ENCODE assay signal across 17 cellular contexts in genomic region chr5:72076901-72077300, GRCh38. TPM values are rescaled to one million over a fixed set of nuclear protein-coding genes. Genes with fewer than 3 reads are reported as not detected.
DNase-seq lines count a peak whose midpoint lies in the region; ATAC-seq, FAIRE-seq and TF ChIP-seq lines count a peak whose summit lies in the region.
"Had no signal": no experiment of that assay in that cellular context is flagged by ENCODE, and none has a peak within 500 bp of the region (broad histone marks: within the 10 kb centered on the region; RNA-seq: fewer than 3 reads in every experiment).

No MANE protein-coding gene starts in this region.

- H3K9me3 ChIP-seq in HEK293 (ENCODE audit: control insufficient read depth, insufficient read depth, low read depth, low read length) (no peaks in the 10 kb centered on the region), endothelial cell of umbilical vein (replicated peaks; ENCODE audit: control insufficient read depth, insufficient read depth, low read length) (no peaks in the 10 kb centered on the region), MG63 (no peaks in the 10 kb centered on the region)
- H3K9me3 ChIP-seq: BLaER1, HAP-1 had no signal

- H3K4me3 ChIP-seq in HEK293 (ENCODE audit: low read depth, low read length) (no peak overlapping the region), endothelial cell of umbilical vein (replicated peaks in 1 of 3; ENCODE audit: insufficient read depth in 1 of 3, low read depth in 1 of 3, low read length in 3 of 3) (no peak overlapping the region), MG63 (no peak overlapping the region)
- H3K4me3 ChIP-seq: BLaER1, HAP-1 had no signal

- dilution Hi-C loops in endothelial cell of umbilical vein (cut with MboI; ENCODE audit: extremely low pct_ligation_motif_present, low sequenced_read_pairs): no loop called here

- H3K4me2 ChIP-seq in endothelial cell of umbilical vein (ENCODE audit: insufficient read depth, low read length): no peak overlapping the region
- H3K4me2 ChIP-seq: BLaER1 had no signal

- TF ChIP-seq POLR2A in endothelial cell of umbilical vein (IDR thresholded peaks at IDR 0.05; ENCODE audit: low read depth, low read length): no peak

- no peak for FAIRE-seq in endothelial cell of umbilical vein (lab: Jason Lieb, UNC)
- FAIRE-seq: GM12892, GM18507 had no signal

- H2AFZ ChIP-seq in endothelial cell of umbilical vein (ENCODE audit: low read depth, low read length): no peak overlapping the region

- POLR2A ChIA-PET in HEK293 (lab: Yijun Ruan, JAX) (interaction anchor here (0.5 kb wide), 1 partner anchor 31 kb away, joined by 3 read pairs; no protein-coding TSS in a partner anchor), endothelial cell of umbilical vein (lab: Charles Lee) (no interaction called here)

- peaks cover 10% of the 10 kb centered on the region for H3K4me1 ChIP-seq in HEK293 (ENCODE audit: control insufficient read depth, insufficient read depth, low read length)
- peaks cover 11% of the 10 kb centered on the region for H3K4me1 ChIP-seq in endothelial cell of umbilical vein (ENCODE audit: control insufficient read depth, extremely low read depth, insufficient read depth, low read length)
- H3K4me1 ChIP-seq: HAP-1 had no signal

- no peaks in the 10 kb centered on the region for H3K79me2 ChIP-seq in endothelial cell of umbilical vein (ENCODE audit: control insufficient read depth, insufficient read depth, low read length)

- H3K27ac ChIP-seq in HEK293 (ENCODE audit: extremely low read depth, low read depth, low read length) (no peak overlapping the region), endothelial cell of umbilical vein (ENCODE audit: insufficient read depth, low read depth, low read length) (no peak overlapping the region)
- H3K27ac ChIP-seq: 22Rv1, BLaER1 had no signal

- no peak overlapping the region for H3K9ac ChIP-seq in endothelial cell of umbilical vein (replicated peaks; ENCODE audit: extremely low read depth, insufficient read depth, low read length)
- H3K9ac ChIP-seq: BLaER1 had no signal

- no peak for ATAC-seq in GM18861 (IDR thresholded peaks at IDR 0.05; ENCODE audit: unreplicated experiment)

- CTCF ChIA-PET in HEK293 (lab: Yijun Ruan, JAX): no interaction called here
- CTCF ChIA-PET in endothelial cell of umbilical vein (lab: Charles Lee): interaction anchor here (1.2 kb wide), 1 partner anchor 10 kb away, joined by 4 read pairs; no protein-coding TSS in a partner anchor

- intact Hi-C loops in endothelial cell of umbilical vein (cut with micrococcal nuclease): no loop called here

- TF ChIP-seq CTCF in HEK293 (tag by site-specific recombination; IDR thresholded peaks at IDR 0.05) (no peak), endothelial cell of umbilical vein (IDR thresholded peaks at IDR 0.05; ENCODE audit: extremely low read depth in 1 of 2, insufficient read depth in 1 of 2, low read depth in 1 of 2, low read length in 2 of 2) (no peak)

- DNase-seq in NCI-H1092 treated with DMSO at 0.1 percent for 48 hours (lab: John Stamatoyannopoulos, UW) (peak; percentile 3), NCI-H1092 (lab: John Stamatoyannopoulos, UW) (no peak), endothelial cell of umbilical vein (ENCODE audit: low read depth, low spot score) (peak; percentile 33), superior temporal gyrus (ENCODE audit: extremely low spot score) (no peak), MG63 (no peak)
- DNase-seq: CD4-positive, alpha-beta memory T cell; DMS153; DMS79; GDM1 had no signal

- no TSS peak for BruUV-seq in endothelial cell of umbilical vein (replicated peaks; lab: Mats Ljungman, UMichigan)

- H3K27me3 ChIP-seq in endothelial cell of umbilical vein (ENCODE audit: control insufficient read depth in 2 of 2, insufficient read depth in 2 of 2, low read length in 2 of 2) (peaks cover 2 to 7% of the 10 kb centered on the region in 2 experiments), MG63 (no peaks in the 10 kb centered on the region)
- H3K27me3 ChIP-seq: BLaER1 had no signal

- H3K9me1 ChIP-seq in endothelial cell of umbilical vein (replicated peaks; ENCODE audit: control insufficient read depth, extremely low read depth, insufficient read depth, low read length): no peaks in the 10 kb centered on the region

- no peaks in the 10 kb centered on the region for H4K20me1 ChIP-seq in endothelial cell of umbilical vein (replicated peaks; ENCODE audit: control insufficient read depth, extremely low read depth, insufficient read depth, low read length)
- H4K20me1 ChIP-seq: BLaER1 had no signal

- no peaks in the 10 kb centered on the region for H3K36me3 ChIP-seq in HEK293 (ENCODE audit: control insufficient read depth in 2 of 2, insufficient read depth in 1 of 2, low read length in 2 of 2)
- H3K36me3 ChIP-seq in endothelial cell of umbilical vein (ENCODE audit: control insufficient read depth in 2 of 2, extremely low read depth in 1 of 2, insufficient read depth in 2 of 2, low read length in 2 of 2): no peaks in the 10 kb centered on the region
- no peaks in the 10 kb centered on the region for H3K36me3 ChIP-seq in MG63
- H3K36me3 ChIP-seq: BLaER1, HAP-1 had no signal

TF ChIP-seq in HEK293, 187 proteins besides CTCF, POLR2A, EP300 and RAD21 (continues in another document):
- TF ChIP-seq, protein P1, sequence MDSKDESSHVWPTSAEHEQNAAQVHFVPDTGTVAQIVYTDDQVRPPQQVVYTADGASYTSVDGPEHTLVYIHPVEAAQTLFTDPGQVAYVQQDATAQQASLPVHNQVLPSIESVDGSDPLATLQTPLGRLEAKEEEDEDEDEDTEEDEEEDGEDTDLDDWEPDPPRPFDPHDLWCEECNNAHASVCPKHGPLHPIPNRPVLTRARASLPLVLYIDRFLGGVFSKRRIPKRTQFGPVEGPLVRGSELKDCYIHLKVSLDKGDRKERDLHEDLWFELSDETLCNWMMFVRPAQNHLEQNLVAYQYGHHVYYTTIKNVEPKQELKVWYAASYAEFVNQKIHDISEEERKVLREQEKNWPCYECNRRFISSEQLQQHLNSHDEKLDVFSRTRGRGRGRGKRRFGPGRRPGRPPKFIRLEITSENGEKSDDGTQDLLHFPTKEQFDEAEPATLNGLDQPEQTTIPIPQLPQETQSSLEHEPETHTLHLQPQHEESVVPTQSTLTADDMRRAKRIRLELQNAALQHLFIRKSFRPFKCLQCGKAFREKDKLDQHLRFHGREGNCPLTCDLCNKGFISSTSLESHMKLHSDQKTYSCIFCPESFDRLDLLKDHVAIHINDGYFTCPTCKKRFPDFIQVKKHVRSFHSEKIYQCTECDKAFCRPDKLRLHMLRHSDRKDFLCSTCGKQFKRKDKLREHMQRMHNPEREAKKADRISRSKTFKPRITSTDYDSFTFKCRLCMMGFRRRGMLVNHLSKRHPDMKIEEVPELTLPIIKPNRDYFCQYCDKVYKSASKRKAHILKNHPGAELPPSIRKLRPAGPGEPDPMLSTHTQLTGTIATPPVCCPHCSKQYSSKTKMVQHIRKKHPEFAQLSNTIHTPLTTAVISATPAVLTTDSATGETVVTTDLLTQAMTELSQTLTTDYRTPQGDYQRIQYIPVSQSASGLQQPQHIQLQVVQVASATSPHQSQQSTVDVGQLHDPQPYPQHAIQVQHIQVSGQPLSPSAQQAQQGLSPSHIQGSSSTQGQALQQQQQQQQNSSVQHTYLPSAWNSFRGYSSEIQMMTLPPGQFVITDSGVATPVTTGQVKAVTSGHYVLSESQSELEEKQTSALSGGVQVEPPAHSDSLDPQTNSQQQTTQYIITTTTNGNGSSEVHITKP (tag by site-specific recombination; IDR thresholded peaks at IDR 0.05): 0 out of 2 replicates have a peak, but pooled peaks have one; percentile 20

TF ChIP-seq in endothelial cell of umbilical vein, 7 proteins besides CTCF, POLR2A, EP300 and RAD21:
- TF ChIP-seq JUN (IDR thresholded peaks at IDR 0.05; ENCODE audit: borderline replicate concordance, insufficient read depth, insufficient read length, low read depth): no peak
- TF ChIP-seq GATA2 (IDR thresholded peaks at IDR 0.05; ENCODE audit: insufficient read depth, insufficient read length, low read depth, low read length): peak; percentile 43
- TF ChIP-seq MAX (IDR thresholded peaks at IDR 0.05; ENCODE audit: insufficient read depth, insufficient read length): no peak

RNA-seq across cellular contexts. Expression of gene MAP1B, which starts 30.4 kb away (rescaled TPM):
- 262 and 263 TPM in 2 replicates for total RNA-seq in endothelial cell of umbilical vein
- polyA plus RNA-seq in endothelial cell of umbilical vein: 50.8 and 55.9 TPM in 2 replicates
- polyA plus RNA-seq in endothelial cell of umbilical vein (2011; cell fraction: cytosol; rRNA removed): 38.6 and 41.2 TPM in 2 replicates
- 57.7 and 62.1 TPM in 2 replicates for polyA plus RNA-seq in endothelial cell of umbilical vein (2011; cell fraction: nucleus; rRNA removed)
- polyA plus RNA-seq in endothelial cell of umbilical vein (2012): 61.2 and 80.8 TPM in 2 replicates
- polyA minus RNA-seq in endothelial cell of umbilical vein: 303 and 314 TPM in 2 replicates
- not detected for polyA minus RNA-seq in endothelial cell of umbilical vein (2011; cell fraction: cytosol; rRNA and poly(A)+ RNA removed)
- polyA minus RNA-seq in endothelial cell of umbilical vein (2011; cell fraction: nucleus; rRNA and poly(A)+ RNA removed): 184 and 190 TPM in 2 replicates
- total RNA-seq in MG63 (2014; rRNA removed; shearing (Covaris generic); ENCODE audit: low replicate concordance): 45.2 and 52.1 TPM in 2 replicates
- total RNA-seq: CD4-positive, alpha-beta memory T cell; HT-29 had no signal

Comparison
In these comparisons a context has a peak if more than half of its experiments do, and no peak if none do; other contexts are left out.
1. DNase-seq: peak in NCI-H1092 treated with DMSO at 0.1 percent for 48 hours (single experiment) and endothelial cell of umbilical vein (single experiment); none in NCI-H1092 (single experiment), superior temporal gyrus (single experiment) and MG63 (single experiment).